In genomic region chr1:46131727-46132528, GRCh38 we compare ENCODE assay signal across 8 cellular contexts. TPM values are rescaled to one million over a fixed set of nuclear protein-coding genes. Genes with fewer than 3 reads are reported as not detected.
A peak's percentile ranks its signal among the peaks of the same experiment; 100 is the strongest.
DNase-seq lines count a peak whose midpoint lies in the region; ATAC-seq and TF ChIP-seq lines count a peak whose summit lies in the region.

No MANE protein-coding gene starts in this region.

- H3K27ac ChIP-seq in SK-N-MC = peak overlapping the region; percentile 98

- peaks cover 32% of the 10 kb centered on the region for H3K27me3 Mint-ChIP-seq in IgD-negative memory B cell

- H3K36me3 Mint-ChIP-seq in IgD-negative memory B cell = no peaks in the 10 kb centered on the region

- no peak for ATAC-seq in GM19035 (IDR thresholded peaks at IDR 0.05; ENCODE audit: unreplicated experiment)
- no peak for ATAC-seq in HG02759 (IDR thresholded peaks at IDR 0.05; ENCODE audit: unreplicated experiment)

- peak overlapping the region; percentile 96 to 100 (median 98) for H3K4me3 Mint-ChIP-seq in IgD-negative memory B cell

- no peaks in the 10 kb centered on the region for H3K27me3 ChIP-seq in BJ (ENCODE audit: control insufficient read depth, insufficient read depth, low read length)

- peak overlapping the region; percentile 68 for H3K4me3 ChIP-seq in BJ (ENCODE audit: low read depth, low read length)
- peak overlapping the region; percentile 96 for H3K4me3 ChIP-seq in SK-N-MC

- H3K9me3 Mint-ChIP-seq in IgD-negative memory B cell = peaks cover 0 to 4% (median 0%) of the 10 kb centered on the region in 3 donors

- H3K9me3 ChIP-seq in SK-N-MC (ENCODE audit: low read depth, low read length) = no peaks in the 10 kb centered on the region

- CTCF ChIA-PET in BJ (lab: Yijun Ruan, JAX) = interaction anchor here (0.6 to 1.1 kb wide), 6 partner anchors 11 to 597 kb away, joined by 3 read pairs; no protein-coding TSS in a partner anchor

- H3K9ac ChIP-seq in SK-N-MC (ENCODE audit: insufficient read length) = peak overlapping the region; percentile 94

- H3K4me1 Mint-ChIP-seq in IgD-negative memory B cell = peaks cover 10 to 24% (median 13%) of the 10 kb centered on the region in 3 donors

- DNase-seq in BJ (ENCODE audit: low read depth) = no peak
- no peak for DNase-seq in SK-N-MC (ENCODE audit: low read depth, low spot score)
- DNase-seq in astrocyte of the hippocampus (ENCODE audit: low read depth, low spot score) = peak; percentile 53
- peak; percentile 42 for DNase-seq in iris pigment epithelial cell (ENCODE audit: low read depth)
- peak; percentile 8 to 19 for DNase-seq in stimulated activated CD4-positive, alpha-beta T cell treated with anti-CD3 and anti-CD28 coated beads, Interleukin-1b, Interleukin-23, amount 100 ng/mL, for 4 hours (ENCODE audit: low read depth in 2 of 2)

- peak overlapping the region in 1 of 3 donors; percentile 65 for H3K27ac Mint-ChIP-seq in IgD-negative memory B cell

- POLR2A ChIA-PET in BJ (lab: Charles Lee) = interaction anchor here (0.6 kb wide), 1 partner anchor 248 kb away, joined by 11 read pairs; no protein-coding TSS in a partner anchor

- H3K36me3 ChIP-seq in BJ (ENCODE audit: control insufficient read depth, insufficient read depth, low read length) = no peaks in the 10 kb centered on the region
- H3K36me3 ChIP-seq in SK-N-MC (ENCODE audit: insufficient read depth, low read length) = no peaks in the 10 kb centered on the region

- TF ChIP-seq CTCF in BJ (IDR thresholded peaks at IDR 0.05; ENCODE audit: insufficient read depth, low read depth, low read length) = no peak

RNA-seq across cellular contexts. Expression of gene PIK3R3, which starts 0.5 kb away (rescaled TPM):
- polyA plus RNA-seq in BJ (2011; rRNA removed) = 1.5 and 2.2 TPM in 2 replicates
- 2.1 and 2.4 TPM in 2 replicates for polyA minus RNA-seq in BJ (2011; rRNA and poly(A)+ RNA removed)
- polyA plus RNA-seq in IgD-negative memory B cell = 0.24 TPM

RNA-seq across cellular contexts. Expression of gene TSPAN1, which starts 43.0 kb away (rescaled TPM):
- polyA plus RNA-seq in BJ (2011; rRNA removed) = 0.64 and 1.1 TPM in 2 replicates
- 0.38 and 1.1 TPM in 2 replicates for polyA minus RNA-seq in BJ (2011; rRNA and poly(A)+ RNA removed)
- not detected for polyA plus RNA-seq in IgD-negative memory B cell

RNA-seq across cellular contexts. Expression of gene P3R3URF, which starts 44.4 kb away (rescaled TPM):
- not detected in 2 replicates for polyA plus RNA-seq in BJ (2011; rRNA removed)
- polyA minus RNA-seq in BJ (2011; rRNA and poly(A)+ RNA removed) = not detected in 2 replicates
- polyA plus RNA-seq in IgD-negative memory B cell = not detected

Comparison
In these comparisons a context has a peak if more than half of its experiments do, and no peak if none do; other contexts are left out.
1. DNase-seq: peak in astrocyte of the hippocampus (single experiment), iris pigment epithelial cell (single experiment) and stimulated activated CD4-positive, alpha-beta T cell treated with anti-CD3 and anti-CD28 coated beads, Interleukin-1b, Interleukin-23, amount 100 ng/mL, for 4 hours (2 of 2); none in BJ (single experiment) and SK-N-MC (single experiment).